8 cellular contexts compared by ENCODE assay signal in the genomic region with DNA sequence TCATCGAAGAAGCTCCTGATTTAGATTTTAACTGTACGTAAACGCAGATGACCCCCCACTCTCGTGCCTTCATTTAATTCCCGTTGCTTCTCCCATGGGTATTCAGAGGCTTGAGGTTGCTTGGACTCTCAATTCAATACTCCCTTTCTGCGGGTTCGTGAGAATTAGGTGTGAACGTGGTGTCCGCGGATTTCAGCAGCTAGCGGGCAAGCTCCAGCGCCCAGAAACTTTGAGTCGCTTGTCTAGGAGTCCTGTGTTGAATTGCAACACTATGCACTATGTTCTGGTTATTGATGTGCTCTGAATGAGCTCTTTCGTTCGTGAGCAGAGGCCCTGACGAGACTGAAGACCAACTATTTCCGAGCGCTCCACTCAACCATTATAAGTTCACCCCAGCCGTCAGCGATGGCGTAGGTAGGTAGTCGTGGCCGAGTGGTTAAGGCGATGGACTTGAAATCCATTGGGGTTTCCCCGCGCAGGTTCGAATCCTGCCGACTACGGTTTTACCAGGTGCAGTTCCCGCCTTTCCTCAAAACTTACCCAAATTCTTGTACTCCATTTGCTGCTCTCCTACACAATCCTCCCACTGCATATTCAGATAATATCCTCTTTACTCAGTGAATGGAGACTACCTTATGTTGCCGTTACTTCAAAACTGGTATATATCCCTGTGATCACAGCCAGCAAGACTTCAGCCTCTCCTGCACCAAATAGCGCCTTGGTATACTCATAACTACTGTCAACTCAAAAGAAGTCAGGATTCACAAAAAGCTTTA.
DNase-seq lines count a peak whose midpoint lies in the region; ATAC-seq and TF ChIP-seq lines count a peak whose summit lies in the region.

No MANE protein-coding gene starts in this region.

- POLR2A ChIA-PET in HEK293 (lab: Yijun Ruan, JAX), result interaction anchor here (0.6 to 1.8 kb wide), 9 partner anchors 13 to 368 kb away, joined by 3 to 9 read pairs (median 4); no protein-coding TSS in a partner anchor
- POLR2A ChIA-PET in activated CD4-positive, alpha-beta memory T cell treated with anti-CD3 and anti-CD28 coated beads, Interleukin-2, amount 10 ng/mL, durations not matched to agents 7 days and 5 days (lab: Charles Lee), result no interaction called here

- DNase-seq in COLO829 (ENCODE audit: low spot score) (peak; percentile 77), amygdala (lab: John Stamatoyannopoulos, UW) (no peak), HuH-7.5 (ENCODE audit: low spot score) (no peak)
- peak; percentile 30 for DNase-seq in activated CD4-positive, alpha-beta memory T cell treated with anti-CD3 and anti-CD28 coated beads, Interleukin-2, amount 10 ng/mL, durations not matched to agents 7 days and 5 days

- no peak for TF ChIP-seq CTCF in HEK293 (tag by site-specific recombination; IDR thresholded peaks at IDR 0.05)

- H3K27me3 ChIP-seq in iPS-18a (ENCODE audit: control insufficient read depth, insufficient read depth, low read length), result peaks cover 22% of the 10 kb centered on the region

- CTCF ChIA-PET in HEK293 (lab: Yijun Ruan, JAX), result interaction anchor here (0.8 to 1.7 kb wide), 7 partner anchors 10 to 227 kb away, joined by 3 to 11 read pairs (median 4); no protein-coding TSS in a partner anchor
- CTCF ChIA-PET in activated CD4-positive, alpha-beta memory T cell treated with anti-CD3 and anti-CD28 coated beads, Interleukin-2, amount 10 ng/mL, durations not matched to agents 7 days and 5 days (lab: Charles Lee), result interaction anchor here (0.8 kb wide), 1 partner anchor 239 kb away, joined by 3 read pairs; no protein-coding TSS in a partner anchor

- peaks cover 30% of the 10 kb centered on the region for H3K4me1 Mint-ChIP-seq in activated CD4-positive, alpha-beta memory T cell treated with anti-CD3 and anti-CD28 coated beads, Interleukin-2, amount 10 ng/mL, durations not matched to agents 7 days and 5 days

- H3K36me3 ChIP-seq in HEK293 (ENCODE audit: control insufficient read depth in 2 of 2, insufficient read depth in 1 of 2, low read length in 2 of 2) (no peaks in the 10 kb centered on the region), iPS-18a (ENCODE audit: control insufficient read depth, low read depth, low read length) (no peaks in the 10 kb centered on the region)

- H3K27ac ChIP-seq in HEK293 (ENCODE audit: extremely low read depth, low read depth, low read length) (peak overlapping the region; percentile 77), iPS-18a (ENCODE audit: low read length) (no peak overlapping the region)

- H3K9ac ChIP-seq in iPS-18a (ENCODE audit: low read length), result peak overlapping the region; percentile 61

- peaks cover 9% of the 10 kb centered on the region for H3K9me3 Mint-ChIP-seq in activated CD4-positive, alpha-beta memory T cell treated with anti-CD3 and anti-CD28 coated beads, Interleukin-2, amount 10 ng/mL, durations not matched to agents 7 days and 5 days

- no peak overlapping the region for H3K27ac Mint-ChIP-seq in activated CD4-positive, alpha-beta memory T cell treated with anti-CD3 and anti-CD28 coated beads, Interleukin-2, amount 10 ng/mL, durations not matched to agents 7 days and 5 days

- peak overlapping the region; percentile 50 for H3K4me3 ChIP-seq in HEK293 (ENCODE audit: low read depth, low read length)
- peak overlapping the region; percentile 87 for H3K4me3 ChIP-seq in iPS-18a (ENCODE audit: low read length)

- ATAC-seq in HG03159 (IDR thresholded peaks at IDR 0.05; ENCODE audit: unreplicated experiment), result no peak
- no peak for ATAC-seq in HG03095 (IDR thresholded peaks at IDR 0.05; ENCODE audit: unreplicated experiment)

- H3K4me3 Mint-ChIP-seq in activated CD4-positive, alpha-beta memory T cell treated with anti-CD3 and anti-CD28 coated beads, Interleukin-2, amount 10 ng/mL, durations not matched to agents 7 days and 5 days, result peak overlapping the region; percentile 40

- H3K9me3 ChIP-seq in HEK293 (ENCODE audit: control insufficient read depth, insufficient read depth, low read depth, low read length), result no peaks in the 10 kb centered on the region
- no peaks in the 10 kb centered on the region for H3K9me3 ChIP-seq in iPS-18a (ENCODE audit: control insufficient read depth, low read depth, low read length)

- H3K27me3 Mint-ChIP-seq in activated CD4-positive, alpha-beta memory T cell treated with anti-CD3 and anti-CD28 coated beads, Interleukin-2, amount 10 ng/mL, durations not matched to agents 7 days and 5 days, result peaks cover 82% of the 10 kb centered on the region

- H3K4me1 ChIP-seq in HEK293 (ENCODE audit: control insufficient read depth, insufficient read depth, low read length) (no peaks in the 10 kb centered on the region), iPS-18a (ENCODE audit: control insufficient read depth, low read depth, low read length) (no peaks in the 10 kb centered on the region)

- H3K36me3 Mint-ChIP-seq in activated CD4-positive, alpha-beta memory T cell treated with anti-CD3 and anti-CD28 coated beads, Interleukin-2, amount 10 ng/mL, durations not matched to agents 7 days and 5 days (ENCODE audit: low read depth), result peaks cover 19% of the 10 kb centered on the region

TF ChIP-seq in HEK293, 187 proteins besides CTCF, POLR2A, EP300 and RAD21 (continues in another document):
- TF ChIP-seq, protein P1, sequence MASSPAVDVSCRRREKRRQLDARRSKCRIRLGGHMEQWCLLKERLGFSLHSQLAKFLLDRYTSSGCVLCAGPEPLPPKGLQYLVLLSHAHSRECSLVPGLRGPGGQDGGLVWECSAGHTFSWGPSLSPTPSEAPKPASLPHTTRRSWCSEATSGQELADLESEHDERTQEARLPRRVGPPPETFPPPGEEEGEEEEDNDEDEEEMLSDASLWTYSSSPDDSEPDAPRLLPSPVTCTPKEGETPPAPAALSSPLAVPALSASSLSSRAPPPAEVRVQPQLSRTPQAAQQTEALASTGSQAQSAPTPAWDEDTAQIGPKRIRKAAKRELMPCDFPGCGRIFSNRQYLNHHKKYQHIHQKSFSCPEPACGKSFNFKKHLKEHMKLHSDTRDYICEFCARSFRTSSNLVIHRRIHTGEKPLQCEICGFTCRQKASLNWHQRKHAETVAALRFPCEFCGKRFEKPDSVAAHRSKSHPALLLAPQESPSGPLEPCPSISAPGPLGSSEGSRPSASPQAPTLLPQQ (tag by site-specific recombination; IDR thresholded peaks at IDR 0.05), result peak; percentile 74
- TF ChIP-seq ZBTB8A (tag by site-specific recombination; IDR thresholded peaks at IDR 0.05) (peak; percentile 45; the same call in 1 of the 2 replicates), ZNF133 (tag by site-specific recombination; IDR thresholded peaks at IDR 0.05) (no peak), ZNF560 (tag by site-specific recombination; IDR thresholded peaks at IDR 0.05; ENCODE audit: borderline replicate concordance) (no peak), PATZ1 (tag by site-specific recombination; IDR thresholded peaks at IDR 0.05) (peak; percentile 36; the same call in 1 of the 2 replicates), ZNF664 (tag by site-specific recombination; IDR thresholded peaks at IDR 0.05) (0 out of 2 replicates have a peak, but pooled peaks have one; percentile 6), ZBTB20 (tag by site-specific recombination; IDR thresholded peaks at IDR 0.05) (peak; percentile 12; the same call in 1 of the 2 replicates), HIC1 (tag by site-specific recombination; IDR thresholded peaks at IDR 0.05) (peak; percentile 70), BCL11A (tag by site-specific recombination; IDR thresholded peaks at IDR 0.05; ENCODE audit: low read depth) (0 out of 2 replicates have a peak, but pooled peaks have one; percentile 18), ZBTB6 (tag by site-specific recombination; IDR thresholded peaks at IDR 0.05) (peak; percentile 66)

Comparison
In these comparisons a context has a peak if more than half of its experiments do, and no peak if none do; other contexts are left out.
1. DNase-seq: peak in COLO829 (single experiment) and activated CD4-positive, alpha-beta memory T cell treated with anti-CD3 and anti-CD28 coated beads, Interleukin-2, amount 10 ng/mL, durations not matched to agents 7 days and 5 days (single experiment); none in amygdala (0 of 56) and HuH-7.5 (single experiment).